In genomic region chr14:92456215-92457017, GRCh38 we compare ENCODE assay signal across 8 cellular contexts. TPM values are rescaled to one million over a fixed set of nuclear protein-coding genes. Genes with fewer than 3 reads are reported as not detected.
DNase-seq lines count a peak whose midpoint lies in the region; ATAC-seq and TF ChIP-seq lines count a peak whose summit lies in the region.

No MANE protein-coding gene starts in this region.

- H2AFZ ChIP-seq in DND-41 (ENCODE audit: low read depth, low read length) (no peak overlapping the region), PC-9 (no peak overlapping the region)

- H3K9ac ChIP-seq in DND-41 (ENCODE audit: low read depth, low read length), result no peak overlapping the region

- DNase-seq in DND-41 (no peak), HCEC 1CT (peak; percentile 75), PC-9 (peak; percentile 35 to 70), dedifferentiated amniotic fluid mesenchymal stem cell (ENCODE audit: extremely low spot score) (peak; percentile 41), lower lobe of right lung (peak; percentile 83), NCI-H128 (lab: John Stamatoyannopoulos, UW; ENCODE audit: unreplicated experiment) (no peak)

- H3K4me3 ChIP-seq in DND-41 (ENCODE audit: low read depth in 1 of 2, low read length in 2 of 2) (no peak overlapping the region), PC-9 (no peak overlapping the region), lower lobe of right lung (peak overlapping the region; percentile 19)

- TF ChIP-seq CTCF in DND-41 (IDR thresholded peaks at IDR 0.05; ENCODE audit: borderline replicate concordance, extremely low read depth, low read length, poor library complexity, severe bottlenecking), result peak; percentile 52
- peak; percentile 84 for TF ChIP-seq CTCF in PC-9 (conservative IDR thresholded peaks at IDR 0.05)
- peak; percentile 70 for TF ChIP-seq CTCF in lower lobe of right lung (IDR thresholded peaks at IDR 0.05)

- H3K36me3 ChIP-seq in DND-41 (ENCODE audit: insufficient read depth, low read length) (no peaks in the 10 kb centered on the region), PC-9 (ENCODE audit: low read depth) (no peaks in the 10 kb centered on the region), lower lobe of right lung (no peaks in the 10 kb centered on the region)

- CTCF ChIA-PET in PC-9 (lab: Charles Lee), result interaction anchor here (0.7 kb wide), 1 partner anchor 134 kb away, joined by 3 read pairs; no protein-coding TSS in a partner anchor

- no TSS peak for BruUV-seq in PC-9 (replicated peaks; lab: Mats Ljungman, UMichigan)

- H3K4me2 ChIP-seq in DND-41 (ENCODE audit: insufficient read depth, low read length) (no peak overlapping the region), PC-9 (no peak overlapping the region)

- no peaks in the 10 kb centered on the region for H3F3A ChIP-seq in PC-9 (ENCODE audit: insufficient read depth, low read depth)

- POLR2A ChIA-PET in PC-9 (lab: Charles Lee; ENCODE audit: unreplicated experiment), result interaction anchor here (0.6 kb wide), 1 partner anchor 212 kb away, joined by 6 read pairs; no protein-coding TSS in a partner anchor

- no peaks in the 10 kb centered on the region for H3K79me2 ChIP-seq in DND-41 (ENCODE audit: insufficient read depth, low read length)
- no peaks in the 10 kb centered on the region for H3K79me2 ChIP-seq in PC-9 (ENCODE audit: low read depth)

- H4K20me1 ChIP-seq in DND-41 (ENCODE audit: insufficient read depth, low read length) (no peaks in the 10 kb centered on the region), PC-9 (ENCODE audit: insufficient read depth) (no peaks in the 10 kb centered on the region)

- H3K4me1 ChIP-seq in DND-41 (ENCODE audit: insufficient read depth, low read length), result no peaks in the 10 kb centered on the region
- H3K4me1 ChIP-seq in PC-9 (replicated peaks; ENCODE audit: insufficient read depth), result no peaks in the 10 kb centered on the region
- peaks cover 42% of the 10 kb centered on the region for H3K4me1 ChIP-seq in lower lobe of right lung

- peak; percentile 55; the same call in 1 of the 3 replicates for ATAC-seq in DND-41 (ENCODE audit: insufficient read depth, low read depth)
- ATAC-seq in lower lobe of right lung, result peak; percentile 86
- no peak for ATAC-seq in GM18517 (IDR thresholded peaks at IDR 0.05; ENCODE audit: unreplicated experiment)
- no peak for ATAC-seq in GM21619 (IDR thresholded peaks at IDR 0.05; ENCODE audit: unreplicated experiment)

- intact Hi-C loops in PC-9 (cut with micrococcal nuclease; ENCODE audit: unreplicated experiment) (loop anchor here (5.0 to 10.0 kb wide), 2 partner anchors 236 to 322 kb away; no protein-coding TSS in a partner anchor), lower lobe of right lung (cut with DNase I) (no loop called here)

- no peaks in the 10 kb centered on the region for H3K9me2 ChIP-seq in PC-9 (ENCODE audit: insufficient read depth)

- H3K27me3 ChIP-seq in DND-41 (ENCODE audit: insufficient read depth, low read length, poor library complexity), result no peaks in the 10 kb centered on the region
- H3K27me3 ChIP-seq in PC-9 (ENCODE audit: insufficient read depth, low read depth), result no peaks in the 10 kb centered on the region
- H3K27me3 ChIP-seq in lower lobe of right lung (ENCODE audit: low read depth), result no peaks in the 10 kb centered on the region

- H3K27ac ChIP-seq in DND-41 (ENCODE audit: low read length) (no peak overlapping the region), PC-9 (no peak overlapping the region), lower lobe of right lung (peak overlapping the region; percentile 67)

- H3K9me3 ChIP-seq in DND-41 (ENCODE audit: insufficient read depth, low read length, severe bottlenecking) (no peaks in the 10 kb centered on the region), PC-9 (ENCODE audit: insufficient read depth, low read depth) (no peaks in the 10 kb centered on the region), lower lobe of right lung (no peaks in the 10 kb centered on the region)

RNA-seq across cellular contexts. Expression of gene RIN3, which starts 57.2 kb away (rescaled TPM):
- total RNA-seq in PC-9 (2021) (13.4 and 14.8 TPM in 2 replicates), lower lobe of right lung (70.6 TPM)

Comparison
In these comparisons a context has a peak if more than half of its experiments do, and no peak if none do; other contexts are left out.
1. ATAC-seq: peak in DND-41 (single experiment) and lower lobe of right lung (2 of 2); none in GM18517 (single experiment) and GM21619 (single experiment).
2. DNase-seq: peak in HCEC 1CT (single experiment), PC-9 (2 of 2), dedifferentiated amniotic fluid mesenchymal stem cell (single experiment) and lower lobe of right lung (single experiment); none in DND-41 (single experiment) and NCI-H128 (single experiment).
3. Peak in every context shown above with its lines, with median percentiles within 50 percentile points of each other: CTCF ChIP-seq.